In genomic region chr16:33656393-33656792, GRCh38 we compare ENCODE assay signal across 7 cellular contexts.
DNase-seq lines count a peak whose midpoint lies in the region; ATAC-seq and FAIRE-seq lines count a peak whose summit lies in the region.
"Not testable (repeated sequence)": the region's sequence is repeated elsewhere in the genome, so short reads cannot be mapped to it uniquely, and the experiment has no call there.

No MANE protein-coding gene starts in this region.

- H3K4me3 Mint-ChIP-seq in effector memory CD8-positive, alpha-beta T cell; memory B cell: not testable (repeated sequence)

- not testable (repeated sequence) for H3K27ac Mint-ChIP-seq in effector memory CD8-positive, alpha-beta T cell; memory B cell

- H3K4me1 Mint-ChIP-seq in effector memory CD8-positive, alpha-beta T cell (ENCODE audit: low read depth in 2 of 2); memory B cell: not testable (repeated sequence)

- DNase-seq in RCC 7860 (ENCODE audit: low spot score); effector memory CD8-positive, alpha-beta T cell; memory B cell (ENCODE audit: low spot score in 2 of 2): not testable (repeated sequence)

- not testable (repeated sequence) for H3K27me3 Mint-ChIP-seq in effector memory CD8-positive, alpha-beta T cell; memory B cell

- not testable (repeated sequence) for H3K36me3 Mint-ChIP-seq in effector memory CD8-positive, alpha-beta T cell (ENCODE audit: insufficient read depth); memory B cell

- not testable (repeated sequence) for H3K9me3 Mint-ChIP-seq in effector memory CD8-positive, alpha-beta T cell; memory B cell

- FAIRE-seq in RCC 7860 (lab: Jason Lieb, UNC), result peak; percentile 79

- ATAC-seq in GM18909 (IDR thresholded peaks at IDR 0.05; ENCODE audit: poor library complexity, unreplicated experiment) (peak; percentile 52), GM21515 (IDR thresholded peaks at IDR 0.05; ENCODE audit: unreplicated experiment) (peak; percentile 53), HG02798 (IDR thresholded peaks at IDR 0.05; ENCODE audit: poor library complexity, unreplicated experiment) (peak; percentile 63), HG03175 (IDR thresholded peaks at IDR 0.05; ENCODE audit: unreplicated experiment) (peak; percentile 76), memory B cell (ENCODE audit: low read depth) (peak; percentile 66)
- ATAC-seq in effector memory CD8-positive, alpha-beta T cell (replicated peaks), result peak; percentile 59
